In genomic region chr6:85460951-85461805, GRCh38 we compare ENCODE assay signal across 7 cellular contexts.
DNase-seq lines count a peak whose midpoint lies in the region; ATAC-seq and TF ChIP-seq lines count a peak whose summit lies in the region.

No MANE protein-coding gene starts in this region.

- H3K4me3 Mint-ChIP-seq in effector memory CD8-positive, alpha-beta T cell: peak overlapping the region; percentile 58 to 71

- CTCF ChIA-PET in HEK293T (lab: Yijun Ruan, JAX): interaction anchor here (3.9 kb wide), 1 partner anchor 22 kb away, joined by 14 read pairs; no protein-coding TSS in a partner anchor

- peak; percentile 75 for ATAC-seq in GM18907 (IDR thresholded peaks at IDR 0.05; ENCODE audit: unreplicated experiment)
- peak; percentile 63 for ATAC-seq in HG02642 (IDR thresholded peaks at IDR 0.05; ENCODE audit: poor library complexity, unreplicated experiment)
- ATAC-seq in effector memory CD8-positive, alpha-beta T cell (replicated peaks): peak; percentile 86

- peaks cover 60 to 66% of the 10 kb centered on the region in 2 donors for H3K4me1 Mint-ChIP-seq in effector memory CD8-positive, alpha-beta T cell (ENCODE audit: low read depth in 2 of 2)

- no peaks in the 10 kb centered on the region for H3K9me3 Mint-ChIP-seq in effector memory CD8-positive, alpha-beta T cell

- no peaks in the 10 kb centered on the region for H3K27me3 Mint-ChIP-seq in effector memory CD8-positive, alpha-beta T cell

- POLR2A ChIA-PET in HEK293T (lab: Yijun Ruan, JAX): interaction anchor here (1.6 kb wide), 1 partner anchor 182 kb away, joined by 3 read pairs; the partner anchor contains the start of gene SYNCRIP

- peak overlapping the region; percentile 81 to 89 for H3K27ac Mint-ChIP-seq in effector memory CD8-positive, alpha-beta T cell

- peaks cover 12% of the 10 kb centered on the region for H3K36me3 Mint-ChIP-seq in effector memory CD8-positive, alpha-beta T cell (ENCODE audit: insufficient read depth)

- peak; percentile 66 for DNase-seq in NK-92 treated with Interleukin-12 subunit alpha and Interleukin-12 subunit beta, amount 100 ng/mL, for 24 hours (lab: John Stamatoyannopoulos, UW)
- DNase-seq in effector memory CD8-positive, alpha-beta T cell: peak; percentile 37 to 53 (median 42)
- DNase-seq in stimulated activated CD8-positive, alpha-beta memory T cell treated with anti-CD3 and anti-CD28 coated beads, Interleukin-7, amount 100 ng/mL, for 4 hours (ENCODE audit: low read depth in 2 of 2): peak; percentile 30 to 35
- DNase-seq in HEK293T (ENCODE audit: extremely low spot score): no peak
- DNase-seq in NCI-H524 (lab: John Stamatoyannopoulos, UW): no peak

TF ChIP-seq in HEK293T, 16 proteins besides CTCF, POLR2A, EP300 and RAD21:
- TF ChIP-seq SUZ12 (IDR thresholded peaks at IDR 0.05) (no peak), TARDBP (IDR thresholded peaks at IDR 0.05) (no peak), ARNT (IDR thresholded peaks at IDR 0.05) (no peak), SP1 (IDR thresholded peaks at IDR 0.05) (no peak), HDGF (IDR thresholded peaks at IDR 0.05; ENCODE audit: borderline replicate concordance) (no peak), ELF4 (IDR thresholded peaks at IDR 0.05) (no peak)

Comparison
In these comparisons a context has a peak if more than half of its experiments do, and no peak if none do; other contexts are left out.
1. DNase-seq: peak in NK-92 treated with Interleukin-12 subunit alpha and Interleukin-12 subunit beta, amount 100 ng/mL, for 24 hours (single experiment), effector memory CD8-positive, alpha-beta T cell (3 of 3) and stimulated activated CD8-positive, alpha-beta memory T cell treated with anti-CD3 and anti-CD28 coated beads, Interleukin-7, amount 100 ng/mL, for 4 hours (2 of 2); none in HEK293T (single experiment) and NCI-H524 (0 of 2).
2. Peak in every context shown above with its lines, with median percentiles within 50 percentile points of each other: ATAC-seq.